Comparison of ENCODE assay signal across 20 cellular contexts in the genomic region with DNA sequence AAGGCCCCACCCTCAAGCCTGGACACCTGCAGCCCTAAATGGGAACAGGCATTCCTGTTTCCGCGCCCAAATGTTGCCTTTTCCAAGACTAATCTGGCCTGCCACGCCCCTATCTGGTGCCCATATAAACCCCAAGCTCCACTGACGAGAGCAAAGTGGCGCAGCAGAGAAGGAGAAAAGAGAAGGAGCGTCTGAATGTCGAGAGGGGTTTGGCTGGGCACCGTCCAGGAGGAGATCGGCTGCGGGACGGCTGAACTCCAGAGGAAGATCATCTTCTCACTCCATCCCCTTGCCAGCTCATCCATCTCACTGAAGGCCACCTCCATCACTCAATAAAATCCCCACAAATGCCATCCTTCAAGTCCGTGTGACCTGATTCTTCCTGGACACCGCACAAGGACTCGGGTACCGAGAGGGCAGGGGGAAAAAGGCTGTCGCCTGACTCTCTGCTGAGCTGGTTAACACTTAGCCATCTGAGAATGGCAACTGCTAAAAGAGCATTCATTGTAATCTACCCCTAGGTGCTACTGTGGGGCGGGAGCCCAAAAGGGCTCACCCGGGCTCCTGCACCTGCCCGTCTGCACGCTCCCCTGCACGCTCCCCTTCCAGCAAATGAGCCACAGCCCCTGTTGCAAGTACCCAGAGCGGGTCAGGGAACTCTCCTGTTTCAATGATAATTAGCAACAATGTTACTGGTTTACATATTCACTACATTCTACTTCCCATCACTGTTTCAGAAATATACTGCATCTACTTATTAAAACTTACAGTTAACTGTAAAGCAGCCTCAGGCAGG. TPM values are rescaled to one million over a fixed set of nuclear protein-coding genes. Genes with fewer than 3 reads are reported as not detected.
DNase-seq lines count a peak whose midpoint lies in the region; ATAC-seq and TF ChIP-seq lines count a peak whose summit lies in the region.
"Had no signal": no experiment of that assay in that cellular context is flagged by ENCODE, and none has a peak within 500 bp of the region (broad histone marks: within the 10 kb centered on the region; RNA-seq: fewer than 3 reads in every experiment).

No MANE protein-coding gene starts in this region.

- H3K4me1 ChIP-seq in CD8-positive, alpha-beta T cell (ENCODE audit: insufficient read depth, low read length), result no peaks in the 10 kb centered on the region
- peaks cover 17% of the 10 kb centered on the region for H3K4me1 ChIP-seq in hepatocyte (ENCODE audit: insufficient read depth)
- H3K4me1 ChIP-seq in ovary (ENCODE audit: insufficient read depth), result peaks cover 21% of the 10 kb centered on the region
- H3K4me1 ChIP-seq in BE2C, result no peaks in the 10 kb centered on the region
- H3K4me1 ChIP-seq: Peyer's patch, SJSA1 had no signal

- H3K4me1 Mint-ChIP-seq in CD8-positive, alpha-beta T cell (ENCODE audit: low read depth), result peaks cover 61% of the 10 kb centered on the region
- H3K4me1 Mint-ChIP-seq in activated T-helper 2 cell treated with anti-CD3 and anti-CD28 coated beads, Interferon-gamma antibody, Interleukin-2, Interleukin-4, amounts not matched to agents 10 μg/mL and 5 μg/mL and 100 μg/mL, durations not matched to agents 14 hours and 24 hours and 36 hours (ENCODE audit: low read depth), result peaks cover 13% of the 10 kb centered on the region
- H3K4me1 Mint-ChIP-seq in natural killer cell, result peaks cover 53 to 69% of the 10 kb centered on the region in 2 donors

- intact Hi-C loops in CD8-positive, alpha-beta T cell (cut with DNase I, micrococcal nuclease), result no loop called here
- intact Hi-C loops in ovary (cut with DNase I) (no loop called here), natural killer cell (cut with micrococcal nuclease) (no loop called here)
- intact Hi-C loops in activated T-helper 2 cell treated with anti-CD3 and anti-CD28 coated beads, Interferon-gamma antibody, Interleukin-2, Interleukin-4, amounts not matched to agents 10 μg/mL and 5 μg/mL and 100 μg/mL, durations not matched to agents 14 hours and 24 hours and 36 hours (cut with micrococcal nuclease), result no loop called here

- H3K79me2 ChIP-seq in hepatocyte, result peaks cover 100% of the 10 kb centered on the region

- CTCF ChIA-PET in CD8-positive, alpha-beta T cell (lab: Charles Lee), result no interaction called here

- H3K27ac ChIP-seq in CD8-positive, alpha-beta T cell (ENCODE audit: low read depth, low read length), result no peak overlapping the region
- H3K27ac ChIP-seq in hepatocyte (peak overlapping the region; percentile 40), ovary (peak overlapping the region; percentile 17 to 83)
- H3K27ac ChIP-seq: KMS-11, Peyer's patch, SJSA1 had no signal

- no peak for ATAC-seq in CD8-positive, alpha-beta T cell
- ATAC-seq in natural killer cell, result no peak
- ATAC-seq: HCT116 had no signal

- TF ChIP-seq EP300 in ovary (IDR thresholded peaks at IDR 0.05), result no peak

- POLR2A ChIA-PET in CD8-positive, alpha-beta T cell (lab: Charles Lee), result no interaction called here

- H3K27ac Mint-ChIP-seq in CD8-positive, alpha-beta T cell, result peak overlapping the region; percentile 11
- H3K27ac Mint-ChIP-seq in activated T-helper 2 cell treated with anti-CD3 and anti-CD28 coated beads, Interferon-gamma antibody, Interleukin-2, Interleukin-4, amounts not matched to agents 10 μg/mL and 5 μg/mL and 100 μg/mL, durations not matched to agents 14 hours and 24 hours and 36 hours, result no peak overlapping the region
- H3K27ac Mint-ChIP-seq in natural killer cell, result peak overlapping the region in 1 of 2 donors; percentile 18
- H3K27ac Mint-ChIP-seq: B cell had no signal

- H3K4me3 Mint-ChIP-seq in CD8-positive, alpha-beta T cell, result no peak overlapping the region
- no peak overlapping the region for H3K4me3 Mint-ChIP-seq in activated T-helper 2 cell treated with anti-CD3 and anti-CD28 coated beads, Interferon-gamma antibody, Interleukin-2, Interleukin-4, amounts not matched to agents 10 μg/mL and 5 μg/mL and 100 μg/mL, durations not matched to agents 14 hours and 24 hours and 36 hours (ENCODE audit: low read depth)
- H3K4me3 Mint-ChIP-seq in natural killer cell, result no peak overlapping the region
- H3K4me3 Mint-ChIP-seq: B cell had no signal

- TF ChIP-seq CTCF in CD8-positive, alpha-beta T cell (IDR thresholded peaks at IDR 0.05), result no peak
- TF ChIP-seq CTCF in hepatocyte (IDR thresholded peaks at IDR 0.05; ENCODE audit: poor library complexity) (no peak), ovary (IDR thresholded peaks at IDR 0.05) (no peak), BE2C (IDR thresholded peaks at IDR 0.05; ENCODE audit: low read depth, low read length) (no peak), natural killer cell (IDR thresholded peaks at IDR 0.05) (no peak)

- H3K27me3 ChIP-seq in CD8-positive, alpha-beta T cell (ENCODE audit: insufficient read depth, low read length), result no peaks in the 10 kb centered on the region
- H3K27me3 ChIP-seq in hepatocyte (no peaks in the 10 kb centered on the region), ovary (no peaks in the 10 kb centered on the region), BE2C (no peaks in the 10 kb centered on the region)
- H3K27me3 ChIP-seq: Peyer's patch, SJSA1 had no signal

- H2AFZ ChIP-seq in hepatocyte, result no peak overlapping the region

- H3K4me3 ChIP-seq in CD8-positive, alpha-beta T cell (ENCODE audit: low read depth, low read length), result no peak overlapping the region
- H3K4me3 ChIP-seq in hepatocyte, result no peak overlapping the region
- no peak overlapping the region for H3K4me3 ChIP-seq in ovary
- H3K4me3 ChIP-seq in BE2C (ENCODE audit: low read depth, low read length), result no peak overlapping the region
- H3K4me3 ChIP-seq: Peyer's patch, SJSA1 had no signal

- H3K27me3 Mint-ChIP-seq in CD8-positive, alpha-beta T cell (ENCODE audit: low read depth), result no peaks in the 10 kb centered on the region
- H3K27me3 Mint-ChIP-seq in activated T-helper 2 cell treated with anti-CD3 and anti-CD28 coated beads, Interferon-gamma antibody, Interleukin-2, Interleukin-4, amounts not matched to agents 10 μg/mL and 5 μg/mL and 100 μg/mL, durations not matched to agents 14 hours and 24 hours and 36 hours (ENCODE audit: low read depth), result no peaks in the 10 kb centered on the region
- no peaks in the 10 kb centered on the region for H3K27me3 Mint-ChIP-seq in natural killer cell (ENCODE audit: low read depth in 2 of 2)
- H3K27me3 Mint-ChIP-seq: B cell had no signal

- H3K36me3 ChIP-seq in CD8-positive, alpha-beta T cell (ENCODE audit: insufficient read depth, low read length), result no peaks in the 10 kb centered on the region
- no peaks in the 10 kb centered on the region for H3K36me3 ChIP-seq in hepatocyte (replicated peaks; ENCODE audit: insufficient read depth, low read depth)
- no peaks in the 10 kb centered on the region for H3K36me3 ChIP-seq in ovary
- peaks cover 3% of the 10 kb centered on the region for H3K36me3 ChIP-seq in BE2C
- H3K36me3 ChIP-seq: SJSA1 had no signal

- H3K9me2 ChIP-seq in hepatocyte (replicated peaks; ENCODE audit: insufficient read depth), result no peaks in the 10 kb centered on the region

- H3K9me3 ChIP-seq in CD8-positive, alpha-beta T cell (ENCODE audit: low read length), result no peaks in the 10 kb centered on the region
- H3K9me3 ChIP-seq in hepatocyte (ENCODE audit: low read depth), result no peaks in the 10 kb centered on the region
- H3K9me3 ChIP-seq in ovary, result no peaks in the 10 kb centered on the region
- no peaks in the 10 kb centered on the region; the same call in 1 of the 2 replicates for H3K9me3 ChIP-seq in BE2C
- H3K9me3 ChIP-seq: Peyer's patch, SJSA1 had no signal

- H4K20me1 ChIP-seq in hepatocyte (ENCODE audit: insufficient read depth, poor library complexity, severe bottlenecking), result peaks cover 65% of the 10 kb centered on the region

- peaks cover 3% of the 10 kb centered on the region for H3K36me3 Mint-ChIP-seq in CD8-positive, alpha-beta T cell
- H3K36me3 Mint-ChIP-seq in activated T-helper 2 cell treated with anti-CD3 and anti-CD28 coated beads, Interferon-gamma antibody, Interleukin-2, Interleukin-4, amounts not matched to agents 10 μg/mL and 5 μg/mL and 100 μg/mL, durations not matched to agents 14 hours and 24 hours and 36 hours (ENCODE audit: low read depth), result peaks cover 4% of the 10 kb centered on the region
- H3K36me3 Mint-ChIP-seq in natural killer cell, result no peaks in the 10 kb centered on the region

- DNase-seq in CD8-positive, alpha-beta T cell, result no peak
- DNase-seq in NCI-H526 treated with DMSO at 0.1 percent for 48 hours (lab: John Stamatoyannopoulos, UW) (peak; percentile 8), hepatocyte (ENCODE audit: low spot score) (no peak), ovary (peak in 3 of 5 donors; percentile 28 to 34 (median 30)), BE2C (no peak), NCI-H2081 treated with DMSO at 0.1 percent for 48 hours (lab: John Stamatoyannopoulos, UW) (no peak), natural killer cell (no peak)
- DNase-seq in activated T-helper 2 cell treated with anti-CD3 and anti-CD28 coated beads, Interferon-gamma antibody, Interleukin-2, Interleukin-4, amounts not matched to agents 10 μg/mL and 5 μg/mL and 100 μg/mL, durations not matched to agents 14 hours and 24 hours and 36 hours (ENCODE audit: low spot score), result no peak
- DNase-seq: GOT3; NCI-H1105; NCI-H146; NCI-H2029; NCI-H510A treated with DMSO at 0.1 percent for 48 hours; NCI-H774; NK-92 treated with Interleukin-12 subunit alpha and Interleukin-12 subunit beta, amount 100 ng/mL, for 24 hours; Peyer's patch had no signal

- peak overlapping the region; percentile 17 for H3K4me2 ChIP-seq in hepatocyte
- H3K4me2 ChIP-seq: KMS-11 had no signal

- TF ChIP-seq POLR2A in ovary (IDR thresholded peaks at IDR 0.05), result no peak

- WGBS in hepatocyte (ENCODE audit: low lambda C conversion rate, missing lambda C conversion rate), result 94% methylated on average over 22 of the region's 22 CpGs
- WGBS in ovary, 3 donors, result 82 to 87% (median 83%) methylated on average over 22 of the region's 22 CpGs

- no peaks in the 10 kb centered on the region for H3K9me3 Mint-ChIP-seq in CD8-positive, alpha-beta T cell
- no peaks in the 10 kb centered on the region for H3K9me3 Mint-ChIP-seq in activated T-helper 2 cell treated with anti-CD3 and anti-CD28 coated beads, Interferon-gamma antibody, Interleukin-2, Interleukin-4, amounts not matched to agents 10 μg/mL and 5 μg/mL and 100 μg/mL, durations not matched to agents 14 hours and 24 hours and 36 hours
- H3K9me3 Mint-ChIP-seq in natural killer cell, result no peaks in the 10 kb centered on the region

RNA-seq across cellular contexts. Expression of gene TAF4, which starts 23.5 kb away (rescaled TPM):
- total RNA-seq in CD8-positive, alpha-beta T cell, result 10 to 100 TPM in 1 of 2 experiments, 1 to 10 TPM in 1; 9.8 to 14.1 TPM
- total RNA-seq in hepatocyte (6.6 and 7.5 TPM in 2 replicates), ovary (10 to 100 TPM; 15.6 to 34.7 (median 28.1) TPM), natural killer cell (10 to 100 TPM; 30.0 to 35.1 (median 30.3) TPM)
- polyA plus RNA-seq in hepatocyte (2.9 and 3.3 TPM in 2 replicates), ovary (10 to 100 TPM in 1 of 2 donors, 1 to 10 TPM in 1; 9.3 to 14.2 TPM)
- 23.6 and 26.9 TPM in 2 replicates for total RNA-seq in activated T-helper 2 cell treated with anti-CD3 and anti-CD28 coated beads, Interferon-gamma antibody, Interleukin-2, Interleukin-4, amounts not matched to agents 10 μg/mL and 5 μg/mL and 100 μg/mL, durations not matched to agents 14 hours and 24 hours and 36 hours
- 78.1 TPM for polyA plus RNA-seq in BE2C (2012; ENCODE audit: insufficient read depth, insufficient read length, low read depth)

Comparison
In these comparisons a context has a peak if more than half of its experiments do, and no peak if none do; other contexts are left out.
1. DNase-seq: peak in NCI-H526 treated with DMSO at 0.1 percent for 48 hours (single experiment) and ovary (3 of 5); none in CD8-positive, alpha-beta T cell (0 of 7), hepatocyte (single experiment), activated T-helper 2 cell treated with anti-CD3 and anti-CD28 coated beads, Interferon-gamma antibody, Interleukin-2, Interleukin-4, amounts not matched to agents 10 μg/mL and 5 μg/mL and 100 μg/mL, durations not matched to agents 14 hours and 24 hours and 36 hours (single experiment), BE2C (single experiment), NCI-H2081 treated with DMSO at 0.1 percent for 48 hours (single experiment) and natural killer cell (single experiment).